ENCODE assay signal across 8 cellular contexts in genomic region chr15:76330281-76330680, GRCh38. TPM values are rescaled to one million over a fixed set of nuclear protein-coding genes. Genes with fewer than 3 reads are reported as not detected.
DNase-seq lines count a peak whose midpoint lies in the region; ATAC-seq and TF ChIP-seq lines count a peak whose summit lies in the region.

No MANE protein-coding gene starts in this region.

- H3K27ac ChIP-seq in prostate gland = no peak overlapping the region

- no peaks in the 10 kb centered on the region for H3K9me3 ChIP-seq in prostate gland

- H3K27ac Mint-ChIP-seq in CD14-positive monocyte = no peak overlapping the region
- H3K27ac Mint-ChIP-seq in T-helper 2 cell treated with Interferon-gamma antibody and Interleukin-4, amounts not matched to agents 5 μg/mL and 100 μg/mL, for 36 hours = no peak overlapping the region

- H3K36me3 ChIP-seq in kidney epithelial cell (ENCODE audit: control insufficient read depth, insufficient read depth, low read length) (no peaks in the 10 kb centered on the region), prostate gland (no peaks in the 10 kb centered on the region)

- H3K4me3 Mint-ChIP-seq in CD14-positive monocyte = no peak overlapping the region
- no peak overlapping the region for H3K4me3 Mint-ChIP-seq in T-helper 2 cell treated with Interferon-gamma antibody and Interleukin-4, amounts not matched to agents 5 μg/mL and 100 μg/mL, for 36 hours

- H3K36me3 Mint-ChIP-seq in CD14-positive monocyte = peaks cover 0 to 4% of the 10 kb centered on the region in 2 donors
- H3K36me3 Mint-ChIP-seq in T-helper 2 cell treated with Interferon-gamma antibody and Interleukin-4, amounts not matched to agents 5 μg/mL and 100 μg/mL, for 36 hours (ENCODE audit: low read depth) = no peaks in the 10 kb centered on the region

- peaks cover 0 to 14% (median 8%) of the 10 kb centered on the region in 7 donors for H3K9me3 Mint-ChIP-seq in CD14-positive monocyte
- H3K9me3 Mint-ChIP-seq in T-helper 2 cell treated with Interferon-gamma antibody and Interleukin-4, amounts not matched to agents 5 μg/mL and 100 μg/mL, for 36 hours = no peaks in the 10 kb centered on the region

- DNase-seq in CD14-positive monocyte (ENCODE audit: low spot score) = no peak
- peak; percentile 79 for DNase-seq in HuH-7 (ENCODE audit: low spot score)
- DNase-seq in amniotic epithelial cell (ENCODE audit: low read depth) = peak; percentile 54
- DNase-seq in kidney epithelial cell (ENCODE audit: low read depth) = no peak
- DNase-seq in prostate gland (ENCODE audit: low spot score) = no peak
- no peak for DNase-seq in T-helper 2 cell
- DNase-seq in T-helper 2 cell treated with Interferon-gamma antibody and Interleukin-4, amounts not matched to agents 5 μg/mL and 100 μg/mL, for 36 hours (ENCODE audit: low spot score) = no peak

- TF ChIP-seq CTCF in CD14-positive monocyte (IDR thresholded peaks at IDR 0.05) = peak; percentile 43
- peak; percentile 49 for TF ChIP-seq CTCF in kidney epithelial cell (IDR thresholded peaks at IDR 0.05; ENCODE audit: insufficient read depth, low read length, poor library complexity, severe bottlenecking)
- peak in 2 of 4 experiments; percentile 29 to 47 for TF ChIP-seq CTCF in prostate gland (IDR thresholded peaks at IDR 0.05)

- H3K27me3 Mint-ChIP-seq in CD14-positive monocyte (ENCODE audit: low read depth in 3 of 3) = peaks cover 49 to 71% (median 63%) of the 10 kb centered on the region in 3 donors
- H3K27me3 Mint-ChIP-seq in T-helper 2 cell treated with Interferon-gamma antibody and Interleukin-4, amounts not matched to agents 5 μg/mL and 100 μg/mL, for 36 hours (ENCODE audit: low read depth) = peaks cover 38% of the 10 kb centered on the region

- 68% methylated on average over 4 of the region's 4 CpGs for WGBS in prostate gland

- ATAC-seq in HG02852 (IDR thresholded peaks at IDR 0.05; ENCODE audit: unreplicated experiment) = no peak

- peaks cover 9% of the 10 kb centered on the region for H3K4me1 Mint-ChIP-seq in CD14-positive monocyte
- H3K4me1 Mint-ChIP-seq in T-helper 2 cell treated with Interferon-gamma antibody and Interleukin-4, amounts not matched to agents 5 μg/mL and 100 μg/mL, for 36 hours (ENCODE audit: low read depth) = peaks cover 2% of the 10 kb centered on the region

- no peak for TF ChIP-seq POLR2A in prostate gland (IDR thresholded peaks at IDR 0.05)

- H3K4me1 ChIP-seq in prostate gland (replicated peaks) = no peaks in the 10 kb centered on the region

- no peak overlapping the region for H3K4me3 ChIP-seq in kidney epithelial cell (ENCODE audit: low read depth, low read length)
- H3K4me3 ChIP-seq in prostate gland = no peak overlapping the region

- H3K27me3 ChIP-seq in kidney epithelial cell (ENCODE audit: control insufficient read depth, insufficient read depth, low read length) (peaks cover 26% of the 10 kb centered on the region), prostate gland (replicated peaks; ENCODE audit: insufficient read depth) (no peaks in the 10 kb centered on the region)

- intact Hi-C loops in CD14-positive monocyte (cut with micrococcal nuclease) = no loop called here
- intact Hi-C loops in prostate gland (cut with DNase I) = no loop called here

RNA-seq across cellular contexts. Expression of gene ISL2, which starts 6.3 kb away (rescaled TPM):
- under 1 TPM; 0.40 to 0.52 TPM for polyA plus RNA-seq in CD14-positive monocyte
- total RNA-seq in kidney epithelial cell (1.8 and 4.8 TPM in 2 replicates), prostate gland (1 to 10 TPM in 1 of 2 donors, under 1 TPM in 1; 0.77 to 2.4 TPM)

RNA-seq across cellular contexts. Expression of gene ETFA, which starts 19.0 kb away (rescaled TPM):
- polyA plus RNA-seq in CD14-positive monocyte = 100 to 1,000 TPM; 166 to 178 TPM
- total RNA-seq in kidney epithelial cell = 52.9 and 68.7 TPM in 2 replicates
- total RNA-seq in prostate gland = 10 to 100 TPM; 68.6 to 82.8 TPM

Comparison
In these comparisons a context has a peak if more than half of its experiments do, and no peak if none do; other contexts are left out.
1. DNase-seq: peak in HuH-7 (single experiment) and amniotic epithelial cell (single experiment); none in CD14-positive monocyte (single experiment), kidney epithelial cell (single experiment), prostate gland (single experiment), T-helper 2 cell (0 of 5) and T-helper 2 cell treated with Interferon-gamma antibody and Interleukin-4, amounts not matched to agents 5 μg/mL and 100 μg/mL, for 36 hours (single experiment).